ENCODE assay signal across 8 cellular contexts in the genomic region with DNA sequence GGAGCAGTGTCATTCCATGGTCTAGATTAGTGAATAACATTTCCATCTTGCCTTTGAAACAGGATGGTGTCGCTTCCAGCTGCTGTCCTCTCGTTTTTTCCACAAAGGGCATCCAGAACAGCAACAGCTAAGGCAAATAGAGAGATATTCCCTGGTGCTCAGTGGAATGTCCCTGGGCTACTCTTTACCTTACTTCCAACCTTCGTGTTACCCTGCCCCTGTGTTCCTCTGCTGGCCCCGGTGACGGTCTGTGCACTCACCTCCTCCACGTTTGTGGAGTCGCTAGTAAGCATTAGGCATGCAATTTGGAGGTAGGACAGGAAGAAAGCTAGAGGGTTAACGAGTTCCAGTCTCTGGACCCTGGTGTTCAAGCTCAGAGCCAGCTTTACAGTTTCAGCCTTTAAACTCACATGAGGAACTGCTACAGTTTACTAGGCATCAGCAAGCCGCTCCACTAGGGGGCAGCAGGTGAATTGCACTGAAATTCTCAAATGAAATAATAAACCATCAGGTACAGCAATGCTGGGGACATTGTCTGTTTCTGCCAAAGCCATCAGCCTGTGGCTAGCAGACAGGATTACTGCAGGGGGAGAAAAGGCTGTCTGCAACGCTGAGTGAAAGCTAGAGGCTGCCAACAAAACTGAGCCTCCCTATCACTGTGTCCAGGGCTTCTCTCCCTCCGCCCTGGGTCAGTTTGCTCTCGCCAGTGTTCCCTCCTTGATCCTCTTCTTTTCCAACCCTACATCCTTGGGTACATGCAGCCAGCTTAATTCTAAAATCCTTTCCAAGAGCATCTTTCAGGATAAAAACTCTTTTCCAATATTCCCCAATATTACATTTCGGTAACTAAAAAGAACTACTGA. TPM values are rescaled to one million over a fixed set of nuclear protein-coding genes. Genes with fewer than 3 reads are reported as not detected.
DNase-seq lines count a peak whose midpoint lies in the region; ATAC-seq and TF ChIP-seq lines count a peak whose summit lies in the region.

No MANE protein-coding gene starts in this region.

- H3K36me3 ChIP-seq in SK-N-SH (replicated peaks in 1 of 2; ENCODE audit: control insufficient read depth in 1 of 2, insufficient read depth in 2 of 2, low read length in 1 of 2): peaks cover 28 to 38% of the 10 kb centered on the region in 2 experiments
- peaks cover 9% of the 10 kb centered on the region for H3K36me3 ChIP-seq in cardiac muscle cell
- H3K36me3 ChIP-seq in prostate gland: no peaks in the 10 kb centered on the region

- POLR2A ChIA-PET in SK-N-SH (lab: Yijun Ruan, JAX): interaction anchor here (1.2 kb wide), 1 partner anchor 693 kb away, joined by 3 read pairs; no protein-coding TSS in a partner anchor

- no peaks in the 10 kb centered on the region for H3K9me3 ChIP-seq in SK-N-SH
- H3K9me3 ChIP-seq in cardiac muscle cell (ENCODE audit: low read depth): no peaks in the 10 kb centered on the region
- H3K9me3 ChIP-seq in prostate gland: no peaks in the 10 kb centered on the region

- H3K79me2 ChIP-seq in SK-N-SH (ENCODE audit: insufficient read depth): peaks cover under 1% of the 10 kb centered on the region; the same call in 1 of the 2 replicates

- peak; percentile 94 for TF ChIP-seq RAD21 in SK-N-SH (IDR thresholded peaks at IDR 0.05; ENCODE audit: low read length)

- peaks cover 0 to 3% of the 10 kb centered on the region in 2 experiments; a peak in 1 of 4 replicates for H3K4me1 ChIP-seq in SK-N-SH (ENCODE audit: control insufficient read depth in 1 of 2, insufficient read depth in 2 of 2, low read depth in 1 of 2, low read length in 1 of 2)
- H3K4me1 ChIP-seq in cardiac muscle cell (ENCODE audit: low read depth): no peaks in the 10 kb centered on the region
- H3K4me1 ChIP-seq in prostate gland (replicated peaks): no peaks in the 10 kb centered on the region

- no peak for TF ChIP-seq POLR2A in prostate gland (IDR thresholded peaks at IDR 0.05)

- no peaks in the 10 kb centered on the region for H4K20me1 ChIP-seq in SK-N-SH (ENCODE audit: insufficient read depth)

- no peak overlapping the region for H3K4me2 ChIP-seq in SK-N-SH

- CTCF ChIA-PET in SK-N-SH (lab: Yijun Ruan, JAX): interaction anchor here (0.6 to 2.2 kb wide), 85 partner anchors 11 to 938 kb away, joined by 3 to 81 read pairs (median 4); partner anchors contain the start of genes C7orf25, COA1, MRPL32 and PSMA2

- H3K4me3 ChIP-seq in SK-N-SH (ENCODE audit: low read depth in 2 of 2, low read length in 1 of 2): no peak overlapping the region
- no peak overlapping the region for H3K4me3 ChIP-seq in cardiac muscle cell
- H3K4me3 ChIP-seq in prostate gland: no peak overlapping the region

- H3K27me3 ChIP-seq in SK-N-SH (ENCODE audit: insufficient read depth) (no peaks in the 10 kb centered on the region), cardiac muscle cell (no peaks in the 10 kb centered on the region), prostate gland (replicated peaks; ENCODE audit: insufficient read depth) (no peaks in the 10 kb centered on the region)

- H3K27ac ChIP-seq in SK-N-SH (ENCODE audit: low read depth in 2 of 2, low read length in 1 of 2) (no peak overlapping the region), cardiac muscle cell (no peak overlapping the region), prostate gland (no peak overlapping the region)

- no peak overlapping the region for H2AFZ ChIP-seq in SK-N-SH (ENCODE audit: low read depth)

- no peaks in the 10 kb centered on the region for H3K9me2 ChIP-seq in SK-N-SH

- 62% methylated on average over 13 of the region's 13 CpGs for WGBS in SK-N-SH (ENCODE audit: low lambda C conversion rate)
- 48% methylated on average over 13 of the region's 13 CpGs for WGBS in prostate gland

- no peak overlapping the region for H3K9ac ChIP-seq in SK-N-SH

- peak; percentile 43 for ATAC-seq in GM21423 (IDR thresholded peaks at IDR 0.05; ENCODE audit: unreplicated experiment)
- ATAC-seq in HG02571 (IDR thresholded peaks at IDR 0.05; ENCODE audit: unreplicated experiment): no peak

- TF ChIP-seq EP300 in SK-N-SH (IDR thresholded peaks at IDR 0.05; ENCODE audit: borderline replicate concordance in 1 of 2, low read depth in 1 of 2, low read length in 1 of 2): no peak

- peak; percentile 87 for DNase-seq in COLO829 (ENCODE audit: low spot score)
- DNase-seq in M059J (ENCODE audit: low read depth): peak; percentile 71
- peak; percentile 62 for DNase-seq in SK-N-SH
- DNase-seq in activated naive CD4-positive, alpha-beta T cell treated with anti-CD3 and anti-CD28 coated beads, Interleukin-2, amount 50 U/mL, for 16 hours: peak; percentile 81
- DNase-seq in cardiac muscle cell (ENCODE audit: low read depth in 1 of 2, low spot score in 1 of 2): peak; percentile 85 to 88
- DNase-seq in prostate gland (ENCODE audit: low spot score): peak; percentile 88

- peak; percentile 99 for TF ChIP-seq CTCF in SK-N-SH (IDR thresholded peaks at IDR 0.05)
- TF ChIP-seq CTCF in cardiac muscle cell (IDR thresholded peaks at IDR 0.05; ENCODE audit: low read depth, low read length): peak; percentile 92
- TF ChIP-seq CTCF in prostate gland (IDR thresholded peaks at IDR 0.05): peak; percentile 43 to 83 (median 78)

- H3F3A ChIP-seq in SK-N-SH (replicated peaks; ENCODE audit: insufficient read depth): no peaks in the 10 kb centered on the region

- intact Hi-C loops in prostate gland (cut with DNase I): loop anchor here (10.0 kb wide), 1 partner anchor 514 kb away; no protein-coding TSS in a partner anchor

TF ChIP-seq in SK-N-SH, 30 proteins besides CTCF, POLR2A, EP300 and RAD21:
- TF ChIP-seq TEAD4 (IDR thresholded peaks at IDR 0.05; ENCODE audit: borderline replicate concordance, insufficient read depth) (no peak), FOXJ3 (CRISPR knock-in tag; IDR thresholded peaks at IDR 0.05) (no peak), RCOR1 (IDR thresholded peaks at IDR 0.05; ENCODE audit: low read length) (peak; percentile 49; the same call in 1 of the 2 replicates), SIN3A (IDR thresholded peaks at IDR 0.05; ENCODE audit: borderline replicate concordance, low read depth, low read length) (no peak), PBX3 (IDR thresholded peaks at IDR 0.05) (no peak), SMC3 (IDR thresholded peaks at IDR 0.05; ENCODE audit: low read depth, low read length) (peak; percentile 92), JUND (IDR thresholded peaks at IDR 0.05) (no peak), IRF3 (IDR thresholded peaks at IDR 0.05; ENCODE audit: low read depth, low read length) (no peak), POLR2AphosphoS5 (IDR thresholded peaks at IDR 0.05; ENCODE audit: low read depth, low read length) (no peak), USF2 (IDR thresholded peaks at IDR 0.05; ENCODE audit: borderline replicate concordance, low read depth, low read length) (no peak), CHD2 (IDR thresholded peaks at IDR 0.05; ENCODE audit: low read length, partially characterized antibody) (peak; percentile 12), GATA2 (CRISPR knock-in tag; IDR thresholded peaks at IDR 0.05) (no peak), ELF1 (IDR thresholded peaks at IDR 0.05) (no peak), GABPA (IDR thresholded peaks at IDR 0.05; ENCODE audit: low read depth) (no peak), YY1 (IDR thresholded peaks at IDR 0.05; ENCODE audit: low read depth) (no peak)

RNA-seq across cellular contexts. Expression of gene MRPL32, which starts 9.0 kb away (rescaled TPM):
- 76.2 and 89.5 TPM in 2 replicates for total RNA-seq in M059J (2014; rRNA removed; shearing (Covaris generic))
- polyA plus RNA-seq in SK-N-SH (2012; rRNA removed) (73.1 and 87.5 TPM in 2 replicates), cardiac muscle cell (125 and 146 TPM in 2 replicates)
- 82.4 and 97.0 TPM in 2 replicates for polyA plus RNA-seq in SK-N-SH (2012; cell fraction: cytosol; rRNA removed)
- polyA plus RNA-seq in SK-N-SH (2012; cell fraction: nucleus; rRNA removed): 86.2 and 137 TPM in 2 replicates
- total RNA-seq in cardiac muscle cell (71.9 and 77.0 TPM in 2 replicates), prostate gland (10 to 100 TPM; 48.3 to 65.7 TPM)

RNA-seq across cellular contexts. Expression of gene PSMA2, which starts 9.2 kb away (rescaled TPM):
- total RNA-seq in M059J (2014; rRNA removed; shearing (Covaris generic)): 306 and 309 TPM in 2 replicates
- polyA plus RNA-seq in SK-N-SH (2012; rRNA removed): 101 and 132 TPM in 2 replicates
- 173 and 232 TPM in 2 replicates for polyA plus RNA-seq in SK-N-SH (2012; cell fraction: cytosol; rRNA removed)
- polyA plus RNA-seq in SK-N-SH (2012; cell fraction: nucleus; rRNA removed): 30.5 and 55.1 TPM in 2 replicates
- 54.0 and 67.7 TPM in 2 replicates for total RNA-seq in cardiac muscle cell
- polyA plus RNA-seq in cardiac muscle cell: 326 and 371 TPM in 2 replicates
- 10 to 100 TPM; 56.2 to 79.1 TPM for total RNA-seq in prostate gland

RNA-seq across cellular contexts. Expression of gene C7orf25, which starts 29.3 kb away (rescaled TPM):
- 8.2 and 15.5 TPM in 2 replicates for total RNA-seq in M059J (2014; rRNA removed; shearing (Covaris generic))
- polyA plus RNA-seq in SK-N-SH (2012; rRNA removed): 6.1 and 7.8 TPM in 2 replicates
- polyA plus RNA-seq in SK-N-SH (2012; cell fraction: cytosol; rRNA removed): 9.1 and 11.6 TPM in 2 replicates
- 3.9 and 5.4 TPM in 2 replicates for polyA plus RNA-seq in SK-N-SH (2012; cell fraction: nucleus; rRNA removed)
- total RNA-seq in cardiac muscle cell: 8.0 and 10.4 TPM in 2 replicates
- 5.1 and 5.9 TPM in 2 replicates for polyA plus RNA-seq in cardiac muscle cell
- total RNA-seq in prostate gland: 10 to 100 TPM in 1 of 2 donors, 1 to 10 TPM in 1; 7.5 to 20.8 TPM
